Comparison of ENCODE assay signal across 8 cellular contexts in the genomic region with DNA sequence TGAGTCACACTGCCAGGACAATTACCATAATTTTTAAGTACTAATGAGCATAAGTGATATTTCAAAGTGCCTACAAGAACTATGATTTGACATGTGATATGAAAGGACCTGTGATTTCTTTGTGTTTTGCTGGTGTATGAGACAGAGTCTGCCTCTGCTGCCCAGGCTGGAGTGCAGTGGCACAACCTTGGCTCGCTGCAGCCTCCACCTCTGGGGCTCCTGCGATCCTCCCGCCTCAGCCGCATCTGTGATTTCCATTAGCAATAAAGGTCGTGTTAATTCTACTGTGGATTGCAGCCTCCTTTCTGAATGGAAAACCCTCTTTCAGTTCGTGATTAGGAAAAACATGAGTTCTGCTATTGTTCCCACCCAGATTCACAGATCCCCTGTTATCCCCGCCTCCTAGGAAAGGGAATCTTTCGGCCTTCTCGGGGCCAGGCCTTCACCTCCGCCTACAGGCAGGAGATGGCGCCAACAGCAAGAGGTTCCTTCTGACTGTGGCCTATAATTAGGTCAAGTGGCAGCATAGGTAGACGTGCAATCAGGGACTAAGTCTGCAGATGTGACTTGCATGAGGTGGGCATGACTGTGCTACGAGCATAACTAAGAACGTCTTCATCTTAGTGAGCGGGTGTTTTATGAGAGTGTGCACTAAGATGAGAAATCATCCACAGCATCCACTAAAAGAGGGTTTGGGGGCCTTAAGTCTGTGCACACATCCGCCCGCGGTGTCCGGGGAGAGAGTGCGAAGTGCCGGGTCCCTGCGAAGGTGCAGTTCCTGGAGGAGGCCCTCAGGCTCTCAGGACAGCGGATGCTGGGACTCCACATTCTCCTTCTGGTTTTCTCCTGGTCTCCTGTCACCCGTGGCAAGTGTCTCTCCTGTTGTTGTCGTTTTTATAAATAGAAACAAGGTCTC. TPM values are rescaled to one million over a fixed set of nuclear protein-coding genes. Genes with fewer than 3 reads are reported as not detected.
DNase-seq lines count a peak whose midpoint lies in the region; ATAC-seq and TF ChIP-seq lines count a peak whose summit lies in the region.

No MANE protein-coding gene starts in this region.

- peaks cover 20% of the 10 kb centered on the region for H3K4me1 ChIP-seq in CD4-positive, CD25-positive, alpha-beta regulatory T cell (ENCODE audit: control insufficient read depth, insufficient read depth, low read length, poor library complexity, severe bottlenecking)
- H3K4me1 ChIP-seq in HUES6 (ENCODE audit: control insufficient read depth, insufficient read depth, low read length) (no peaks in the 10 kb centered on the region), gastroesophageal sphincter (peaks cover 0 to 29% (median 0%) of the 10 kb centered on the region in 3 donors)

- peaks cover 24% of the 10 kb centered on the region for H3K27me3 Mint-ChIP-seq in CD4-positive, CD25-positive, alpha-beta regulatory T cell
- peaks cover 6% of the 10 kb centered on the region for H3K27me3 Mint-ChIP-seq in activated T-cell treated with anti-CD3 and anti-CD28 coated beads, Interleukin-2, amount 50 U/mL, for 24 hours

- peak; percentile 55 to 85 (median 69) for TF ChIP-seq CTCF in gastroesophageal sphincter (IDR thresholded peaks at IDR 0.05)

- ATAC-seq in CD4-positive, CD25-positive, alpha-beta regulatory T cell (ENCODE audit: low read depth in 2 of 2): peak; percentile 76 to 78
- ATAC-seq in GM21390 (IDR thresholded peaks at IDR 0.05; ENCODE audit: unreplicated experiment) (peak; percentile 62), gastroesophageal sphincter (peak; percentile 65), sciatic nerve (peak; percentile 81)

- 57 to 59% methylated on average over 9 to 18 of the region's 25 CpGs for WGBS in gastroesophageal sphincter (ENCODE audit: low coverage in 1 of 2), 2 donors

- no peak for TF ChIP-seq POLR2A in gastroesophageal sphincter (IDR thresholded peaks at IDR 0.05)

- H3K36me3 ChIP-seq in CD4-positive, CD25-positive, alpha-beta regulatory T cell (ENCODE audit: control insufficient read depth, insufficient read depth, low read length): no peaks in the 10 kb centered on the region
- H3K36me3 ChIP-seq in HUES6 (ENCODE audit: control insufficient read depth, insufficient read depth, low read length): no peaks in the 10 kb centered on the region
- no peaks in the 10 kb centered on the region for H3K36me3 ChIP-seq in gastroesophageal sphincter

- peak overlapping the region; percentile 9 to 87 (median 73) for H3K27ac Mint-ChIP-seq in CD4-positive, CD25-positive, alpha-beta regulatory T cell
- H3K27ac Mint-ChIP-seq in activated T-cell treated with anti-CD3 and anti-CD28 coated beads, Interleukin-2, amount 50 U/mL, for 24 hours: peak overlapping the region; percentile 19

- H3K36me3 Mint-ChIP-seq in CD4-positive, CD25-positive, alpha-beta regulatory T cell: no peaks in the 10 kb centered on the region
- peaks cover 2% of the 10 kb centered on the region for H3K36me3 Mint-ChIP-seq in activated T-cell treated with anti-CD3 and anti-CD28 coated beads, Interleukin-2, amount 50 U/mL, for 24 hours (ENCODE audit: low read depth)

- no peak for TF ChIP-seq EP300 in gastroesophageal sphincter (IDR thresholded peaks at IDR 0.05)

- peak; percentile 48 to 76 (median 73) for DNase-seq in CD4-positive, CD25-positive, alpha-beta regulatory T cell
- DNase-seq in activated T-cell treated with anti-CD3 and anti-CD28 coated beads, Interleukin-2, amount 50 U/mL, for 24 hours: peak; percentile 62
- DNase-seq in sciatic nerve (ENCODE audit: low spot score) (peak; percentile 79), GM19238 (ENCODE audit: insufficient read length, low spot score) (no peak), NCI-H2227 treated with DMSO at 0.1 percent for 48 hours (lab: John Stamatoyannopoulos, UW) (no peak)

- H3K9me3 Mint-ChIP-seq in CD4-positive, CD25-positive, alpha-beta regulatory T cell: peaks cover 0 to under 1% (median 0%) of the 10 kb centered on the region in 7 donors
- no peaks in the 10 kb centered on the region for H3K9me3 Mint-ChIP-seq in activated T-cell treated with anti-CD3 and anti-CD28 coated beads, Interleukin-2, amount 50 U/mL, for 24 hours

- no peak overlapping the region for H3K4me3 ChIP-seq in CD4-positive, CD25-positive, alpha-beta regulatory T cell (ENCODE audit: low read depth, low read length)
- H3K4me3 ChIP-seq in HUES6 (ENCODE audit: low read depth, low read length) (peak overlapping the region; percentile 13; the same call in 1 of the 2 replicates), gastroesophageal sphincter (no peak overlapping the region)

- intact Hi-C loops in sciatic nerve (cut with DNase I): no loop called here

- H3K4me3 Mint-ChIP-seq in CD4-positive, CD25-positive, alpha-beta regulatory T cell: peak overlapping the region; percentile 59 to 93 (median 86)
- H3K4me3 Mint-ChIP-seq in activated T-cell treated with anti-CD3 and anti-CD28 coated beads, Interleukin-2, amount 50 U/mL, for 24 hours: peak overlapping the region; percentile 25

- no peaks in the 10 kb centered on the region for H3K27me3 ChIP-seq in CD4-positive, CD25-positive, alpha-beta regulatory T cell (ENCODE audit: control insufficient read depth, insufficient read depth, low read length)
- H3K27me3 ChIP-seq in HUES6 (ENCODE audit: control insufficient read depth, insufficient read depth, low read length) (peaks cover 3% of the 10 kb centered on the region; the same call in 1 of the 2 replicates), gastroesophageal sphincter (peaks cover 16% of the 10 kb centered on the region)

- no peak overlapping the region for H3K9ac ChIP-seq in HUES6 (ENCODE audit: low read length)

- no peaks in the 10 kb centered on the region for H3K9me3 ChIP-seq in CD4-positive, CD25-positive, alpha-beta regulatory T cell (ENCODE audit: control insufficient read depth in 2 of 2, low read length in 2 of 2)
- H3K9me3 ChIP-seq in HUES6 (ENCODE audit: control insufficient read depth, insufficient read depth, low read depth, low read length) (no peaks in the 10 kb centered on the region), gastroesophageal sphincter (no peaks in the 10 kb centered on the region)

- H3K27ac ChIP-seq in CD4-positive, CD25-positive, alpha-beta regulatory T cell (ENCODE audit: insufficient read depth, low read length, poor library complexity, severe bottlenecking): no peak overlapping the region
- H3K27ac ChIP-seq in HUES6 (ENCODE audit: low read depth, low read length) (no peak overlapping the region), gastroesophageal sphincter (peak overlapping the region in 1 of 4 donors; percentile 9)

- peaks cover 8 to 38% (median 23%) of the 10 kb centered on the region in 4 donors for H3K4me1 Mint-ChIP-seq in CD4-positive, CD25-positive, alpha-beta regulatory T cell
- peaks cover 38% of the 10 kb centered on the region for H3K4me1 Mint-ChIP-seq in activated T-cell treated with anti-CD3 and anti-CD28 coated beads, Interleukin-2, amount 50 U/mL, for 24 hours (ENCODE audit: low read depth)

RNA-seq across cellular contexts. Expression of gene TRIM7, which starts 23.1 kb away (rescaled TPM):
- 0.72 TPM for total RNA-seq in CD4-positive, CD25-positive, alpha-beta regulatory T cell
- under 1 TPM in 2 of 4 donors, not detected in 2; 0.16 to 0.47 TPM for polyA plus RNA-seq in CD4-positive, CD25-positive, alpha-beta regulatory T cell
- 10 to 100 TPM in 1 of 4 donors, 1 to 10 TPM in 3; 3.0 to 11.0 (median 4.7) TPM for total RNA-seq in gastroesophageal sphincter
- 3.2 TPM for total RNA-seq in sciatic nerve

RNA-seq across cellular contexts. Expression of gene OR2V2, which starts 34.5 kb away (rescaled TPM):
- not detected for total RNA-seq in CD4-positive, CD25-positive, alpha-beta regulatory T cell
- not detected for polyA plus RNA-seq in CD4-positive, CD25-positive, alpha-beta regulatory T cell
- total RNA-seq in gastroesophageal sphincter: under 1 TPM in 1 of 4 donors, not detected in 3; 0.08 TPM
- not detected for total RNA-seq in sciatic nerve

RNA-seq across cellular contexts. Expression of gene TRIM41, which starts 41.2 kb away (rescaled TPM):
- total RNA-seq in CD4-positive, CD25-positive, alpha-beta regulatory T cell: 40.8 TPM
- polyA plus RNA-seq in CD4-positive, CD25-positive, alpha-beta regulatory T cell: 1 to 10 TPM in 2 of 4 donors, under 1 TPM in 2; 0.67 to 1.6 (median 0.87) TPM
- 10 to 100 TPM in 3 of 4 donors, 1 to 10 TPM in 1; 9.7 to 17.6 (median 12.1) TPM for total RNA-seq in gastroesophageal sphincter
- total RNA-seq in sciatic nerve: 24.6 TPM

RNA-seq across cellular contexts. Expression of gene OR2V1, which starts 50.9 kb away (rescaled TPM):
- not detected for total RNA-seq in CD4-positive, CD25-positive, alpha-beta regulatory T cell
- not detected for polyA plus RNA-seq in CD4-positive, CD25-positive, alpha-beta regulatory T cell
- total RNA-seq in gastroesophageal sphincter: under 1 TPM in 1 of 4 donors, not detected in 3; 0.12 TPM
- total RNA-seq in sciatic nerve: not detected

Comparison
In these comparisons a context has a peak if more than half of its experiments do, and no peak if none do; other contexts are left out.
1. DNase-seq: peak in CD4-positive, CD25-positive, alpha-beta regulatory T cell (3 of 3), activated T-cell treated with anti-CD3 and anti-CD28 coated beads, Interleukin-2, amount 50 U/mL, for 24 hours (single experiment) and sciatic nerve (single experiment); none in GM19238 (single experiment) and NCI-H2227 treated with DMSO at 0.1 percent for 48 hours (single experiment).
2. Peak in every context shown above with its lines, with median percentiles within 50 percentile points of each other: ATAC-seq.